In genomic region chr9:122580360-122580759, GRCh38 we compare ENCODE assay signal across 1 cellular context.
TF ChIP-seq lines count a peak whose summit lies in the region.

No MANE protein-coding gene starts in this region.

TF ChIP-seq in K562, 482 proteins besides CTCF, POLR2A, EP300 and RAD21 (continued from another document and continues in another):
- no peak for TF ChIP-seq MAX (CRISPR knock-in tag; IDR thresholded peaks at IDR 0.05)
- TF ChIP-seq ZNF76 (CRISPR knock-in tag; IDR thresholded peaks at IDR 0.05; ENCODE audit: borderline replicate concordance): no peak
- no peak for TF ChIP-seq ZFP36 (IDR thresholded peaks at IDR 0.05; ENCODE audit: low read depth, low read length, partially characterized antibody)
- TF ChIP-seq EHMT2 (IDR thresholded peaks at IDR 0.05): peak; percentile 79; the same call in 1 of the 2 replicates
- TF ChIP-seq TRIM28 (IDR thresholded peaks at IDR 0.05): 0 out of 2 replicates have a peak, but pooled peaks have one; percentile 15
- TF ChIP-seq ZNF134 (CRISPR knock-in tag; conservative IDR thresholded peaks at IDR 0.05): no peak
- TF ChIP-seq ZFP1 (CRISPR knock-in tag; IDR thresholded peaks at IDR 0.05): no peak
- no peak for TF ChIP-seq TSHZ1 (CRISPR knock-in tag; IDR thresholded peaks at IDR 0.05)
- TF ChIP-seq STAT5B (CRISPR knock-in tag; IDR thresholded peaks at IDR 0.05): no peak
- TF ChIP-seq POLR2AphosphoS2 (IDR thresholded peaks at IDR 0.05; ENCODE audit: low read length): no peak
- TF ChIP-seq NUFIP1 (IDR thresholded peaks at IDR 0.05; ENCODE audit: partially characterized antibody): no peak
- TF ChIP-seq TGIF2 (CRISPR knock-in tag; IDR thresholded peaks at IDR 0.05): no peak
- no peak for TF ChIP-seq ETS2 (tag; IDR thresholded peaks at IDR 0.05; ENCODE audit: borderline replicate concordance, poor library complexity, severe bottlenecking)
- no peak for TF ChIP-seq ATF6 (CRISPR knock-in tag; IDR thresholded peaks at IDR 0.05)
- TF ChIP-seq CGGBP1 (CRISPR knock-in tag; IDR thresholded peaks at IDR 0.05): no peak
- no peak for TF ChIP-seq GTF2F1 (IDR thresholded peaks at IDR 0.05; ENCODE audit: low read depth, low read length)
- no peak for TF ChIP-seq TFE3 (CRISPR knock-in tag; IDR thresholded peaks at IDR 0.05)
- TF ChIP-seq CAMTA2 (CRISPR knock-in tag; conservative IDR thresholded peaks at IDR 0.05): no peak
- peak in 1 of 2 experiments; percentile 24; a peak in 2 of 4 replicates for TF ChIP-seq ARNT (IDR thresholded peaks at IDR 0.05)
- no peak for TF ChIP-seq ZNF12 (CRISPR knock-in tag; IDR thresholded peaks at IDR 0.05)
- peak; percentile 92 for TF ChIP-seq C11orf30 (IDR thresholded peaks at IDR 0.05; ENCODE audit: low read depth)
- TF ChIP-seq ZBTB49 (CRISPR knock-in tag; IDR thresholded peaks at IDR 0.05; ENCODE audit: borderline replicate concordance): no peak
- no peak for TF ChIP-seq CBX2 (IDR thresholded peaks at IDR 0.05; ENCODE audit: insufficient read depth, low read length, poor library complexity, severe bottlenecking)
- TF ChIP-seq HDAC8 (tag; IDR thresholded peaks at IDR 0.05): no peak
- TF ChIP-seq USF2 (CRISPR knock-in tag; IDR thresholded peaks at IDR 0.05): no peak
- TF ChIP-seq PHF20 (IDR thresholded peaks at IDR 0.05; ENCODE audit: partially characterized antibody): no peak
- no peak for TF ChIP-seq ZNF175 (CRISPR knock-in tag; IDR thresholded peaks at IDR 0.05; ENCODE audit: low read depth)
- TF ChIP-seq WHSC1 (IDR thresholded peaks at IDR 0.05; ENCODE audit: low read length): no peak
- no peak for TF ChIP-seq ELF1 (tag; IDR thresholded peaks at IDR 0.05)
- TF ChIP-seq HNRNPLL (IDR thresholded peaks at IDR 0.05; ENCODE audit: low read depth, low read length, poor library complexity, severe bottlenecking): no peak
- TF ChIP-seq SUPT5H (IDR thresholded peaks at IDR 0.05): no peak
- no peak for TF ChIP-seq FOXA3 (CRISPR knock-in tag; conservative IDR thresholded peaks at IDR 0.05 in 1 of 2, IDR thresholded peaks at IDR 0.05 in 1 of 2)
- TF ChIP-seq ZNF511 (CRISPR knock-in tag; IDR thresholded peaks at IDR 0.05): no peak
- no peak for TF ChIP-seq FOXK1 (CRISPR knock-in tag; IDR thresholded peaks at IDR 0.05; ENCODE audit: borderline replicate concordance)
- TF ChIP-seq MYNN (IDR thresholded peaks at IDR 0.05): no peak
- no peak for TF ChIP-seq MYNN (CRISPR knock-in tag; IDR thresholded peaks at IDR 0.05)
- no peak for TF ChIP-seq TCF7 (IDR thresholded peaks at IDR 0.05; ENCODE audit: borderline replicate concordance)
- no peak for TF ChIP-seq PPARD (CRISPR knock-in tag; IDR thresholded peaks at IDR 0.05)
- no peak for TF ChIP-seq ZNF830 (CRISPR knock-in tag; IDR thresholded peaks at IDR 0.05)
- TF ChIP-seq MTF1 (CRISPR knock-in tag; IDR thresholded peaks at IDR 0.05; ENCODE audit: borderline replicate concordance): no peak
- no peak for TF ChIP-seq STAT6 (CRISPR knock-in tag; IDR thresholded peaks at IDR 0.05)
- TF ChIP-seq DACH1 (IDR thresholded peaks at IDR 0.05; ENCODE audit: partially characterized antibody): peak; percentile 37
- TF ChIP-seq RBFOX2 (IDR thresholded peaks at IDR 0.05; ENCODE audit: low read depth, low read length): no peak
- TF ChIP-seq RFX5 (IDR thresholded peaks at IDR 0.05; ENCODE audit: low read depth, low read length): no peak
- TF ChIP-seq ZBTB11 (CRISPR knock-in tag; IDR thresholded peaks at IDR 0.05): no peak
- TF ChIP-seq MLLT1 (IDR thresholded peaks at IDR 0.05): no peak
- peak; percentile 52; the same call in 1 of the 2 replicates for TF ChIP-seq NFE2L1 (tag; IDR thresholded peaks at IDR 0.05; ENCODE audit: borderline replicate concordance, low read depth)
- no peak for TF ChIP-seq ZC3H11A (IDR thresholded peaks at IDR 0.05; ENCODE audit: low read depth, low read length)
- TF ChIP-seq CBFB (CRISPR knock-in tag; IDR thresholded peaks at IDR 0.05): no peak
- no peak for TF ChIP-seq HMG20A (CRISPR knock-in tag; conservative IDR thresholded peaks at IDR 0.05)
